8 cellular contexts compared by ENCODE assay signal in the genomic region with DNA sequence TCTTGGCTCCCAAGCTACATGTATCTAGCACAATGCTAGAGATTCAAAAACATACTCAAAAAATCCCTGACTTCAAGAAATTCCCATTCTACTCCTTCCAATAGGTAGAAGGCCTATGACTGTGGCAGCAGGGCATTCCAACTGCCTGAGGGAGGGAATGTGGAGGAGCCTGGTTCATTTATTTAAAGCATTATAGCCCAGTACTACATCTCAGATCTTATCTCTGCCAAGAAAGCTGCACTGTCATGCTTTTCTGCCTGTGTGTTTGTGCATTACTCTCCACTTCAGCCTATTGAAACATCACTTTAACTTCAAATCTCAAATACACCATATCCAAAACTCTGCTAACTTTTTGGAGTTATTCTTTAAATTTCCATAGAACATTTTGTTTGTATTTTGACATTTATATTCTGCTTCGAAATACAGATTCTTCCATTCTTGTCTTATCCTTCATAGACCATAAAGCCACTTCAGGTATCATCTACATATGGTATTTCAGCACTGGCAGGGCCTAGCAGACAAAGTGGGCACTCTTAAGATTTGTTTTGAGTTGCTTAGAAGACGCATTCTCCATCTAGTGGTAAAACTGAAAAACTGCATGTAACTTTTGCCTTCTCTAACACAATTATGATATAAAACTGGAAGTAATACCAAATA. TPM values are rescaled to one million over a fixed set of nuclear protein-coding genes. Genes with fewer than 3 reads are reported as not detected.
DNase-seq lines count a peak whose midpoint lies in the region; ATAC-seq, FAIRE-seq and TF ChIP-seq lines count a peak whose summit lies in the region.

No MANE protein-coding gene starts in this region.

- DNase-seq in A549 (ENCODE audit: low read depth in 1 of 2, low spot score in 1 of 2): peak; percentile 75 to 76
- DNase-seq in GDM1 (lab: John Stamatoyannopoulos, UW): peak; percentile 24
- DNase-seq in Panc1 (ENCODE audit: low read depth, low spot score): peak; percentile 43
- DNase-seq in effector memory CD8-positive, alpha-beta T cell: no peak
- DNase-seq in midbrain (lab: John Stamatoyannopoulos, UW): peak; percentile 20

- no peaks in the 10 kb centered on the region for H3K36me3 Mint-ChIP-seq in effector memory CD8-positive, alpha-beta T cell (ENCODE audit: insufficient read depth)

- peak; percentile 92 for FAIRE-seq in A549 (lab: Jason Lieb, UNC)

- no peak for TF ChIP-seq EP300 in A549 (IDR thresholded peaks at IDR 0.05)

- H3K27me3 Mint-ChIP-seq in effector memory CD8-positive, alpha-beta T cell: no peaks in the 10 kb centered on the region

- no peaks in the 10 kb centered on the region for H3K9me3 ChIP-seq in A549
- H3K9me3 ChIP-seq in Panc1 (ENCODE audit: control insufficient read depth, insufficient read depth, low read depth, low read length): no peaks in the 10 kb centered on the region

- CTCF ChIA-PET in A549 (lab: Yijun Ruan, JAX) (interaction anchor here (0.6 to 4.9 kb wide), 39 partner anchors 8 to 417 kb away, joined by 3 to 68 read pairs (median 4); a partner anchor contains a TSS), Panc1 (lab: Charles Lee) (interaction anchor here (0.6 kb wide), 1 partner anchor 25 kb away, joined by 4 read pairs; no protein-coding TSS in a partner anchor)

- TF ChIP-seq POLR2A in A549 (IDR thresholded peaks at IDR 0.05; ENCODE audit: low read length): no peak

- intact Hi-C loops in Panc1 (cut with micrococcal nuclease; ENCODE audit: unreplicated experiment): loop anchor here (5.0 kb wide), 1 partner anchor 60 kb away; a partner anchor contains a TSS

- H3K27me3 ChIP-seq in Panc1 (ENCODE audit: control insufficient read depth, insufficient read depth, low read length): no peaks in the 10 kb centered on the region

- in situ Hi-C loops in Panc1 (cut with HindIII; ENCODE audit: low pct_unique_long_range_greater_than_20kb, low sequenced_read_pairs): no loop called here

- H3K4me1 Mint-ChIP-seq in effector memory CD8-positive, alpha-beta T cell (ENCODE audit: low read depth in 2 of 2): no peaks in the 10 kb centered on the region

- H3K27ac ChIP-seq in A549 (peak overlapping the region; percentile 0 to 4; a peak in 1 of 6 replicates), Panc1 (ENCODE audit: low read length) (no peak overlapping the region)

- no peak overlapping the region for H3K4me3 Mint-ChIP-seq in effector memory CD8-positive, alpha-beta T cell

- TF ChIP-seq CTCF in A549 (IDR thresholded peaks at IDR 0.05) (peak; percentile 91), Panc1 (IDR thresholded peaks at IDR 0.05) (peak; percentile 79; the same call in 1 of the 2 replicates)

- POLR2A ChIA-PET in A549 (lab: Yijun Ruan, JAX): interaction anchor here (1.4 kb wide), 1 partner anchor 59 kb away, joined by 4 read pairs; no protein-coding TSS in a partner anchor
- POLR2A ChIA-PET in Panc1 (lab: Charles Lee): no interaction called here

- no peaks in the 10 kb centered on the region for H3K36me3 ChIP-seq in Panc1 (ENCODE audit: control insufficient read depth, insufficient read depth, low read length)

- H3K4me2 ChIP-seq in A549: no peak overlapping the region

- no peaks in the 10 kb centered on the region for H3K9me3 Mint-ChIP-seq in effector memory CD8-positive, alpha-beta T cell

- H3K27ac Mint-ChIP-seq in effector memory CD8-positive, alpha-beta T cell: no peak overlapping the region

- peak; percentile 89 for TF ChIP-seq RAD21 in A549 (conservative IDR thresholded peaks at IDR 0.05 in 1 of 2, IDR thresholded peaks at IDR 0.05 in 1 of 2)

- H3K4me1 ChIP-seq in A549: 0 out of 3 replicates have a peak, but pooled peaks cover 6% of the 10 kb centered on the region
- H3K4me1 ChIP-seq in Panc1 (ENCODE audit: control insufficient read depth, insufficient read depth, low read length): no peaks in the 10 kb centered on the region

- H3K4me3 ChIP-seq in A549 (no peak overlapping the region), Panc1 (ENCODE audit: low read depth in 2 of 2, low read length in 2 of 2) (no peak overlapping the region)

- ATAC-seq in A549: peak; percentile 78 to 87
- ATAC-seq in HG03342 (IDR thresholded peaks at IDR 0.05; ENCODE audit: unreplicated experiment): peak; percentile 70
- peak; percentile 80 for ATAC-seq in Panc1
- peak; percentile 73 for ATAC-seq in effector memory CD8-positive, alpha-beta T cell (replicated peaks)
- no peak for ATAC-seq in GM19455 (IDR thresholded peaks at IDR 0.05; ENCODE audit: unreplicated experiment)
- ATAC-seq in HG02840 (IDR thresholded peaks at IDR 0.05; ENCODE audit: low FRiP score, unreplicated experiment): no peak

- 1% methylated on average over 2 of the region's 2 CpGs for WGBS in A549 (ENCODE audit: missing lambda C conversion rate)

- BruUV-seq in Panc1 (replicated peaks; lab: Mats Ljungman, UMichigan): no TSS peak

TF ChIP-seq in A549, 52 proteins besides CTCF, POLR2A, EP300 and RAD21:
- TF ChIP-seq CBX2 (IDR thresholded peaks at IDR 0.05; ENCODE audit: borderline replicate concordance, low read depth) (no peak), SMC3 (IDR thresholded peaks at IDR 0.05) (peak; percentile 90), MAFK (IDR thresholded peaks at IDR 0.05; ENCODE audit: partially characterized antibody) (peak; percentile 21), RCOR1 (IDR thresholded peaks at IDR 0.05; ENCODE audit: low read depth, low read length) (no peak), NFE2L2 (conservative IDR thresholded peaks at IDR 0.05; ENCODE audit: low read length) (0 out of 2 replicates have a peak, but pooled peaks have one; percentile 18), RFX5 (IDR thresholded peaks at IDR 0.05) (no peak)
- TF ChIP-seq, protein P1, sequence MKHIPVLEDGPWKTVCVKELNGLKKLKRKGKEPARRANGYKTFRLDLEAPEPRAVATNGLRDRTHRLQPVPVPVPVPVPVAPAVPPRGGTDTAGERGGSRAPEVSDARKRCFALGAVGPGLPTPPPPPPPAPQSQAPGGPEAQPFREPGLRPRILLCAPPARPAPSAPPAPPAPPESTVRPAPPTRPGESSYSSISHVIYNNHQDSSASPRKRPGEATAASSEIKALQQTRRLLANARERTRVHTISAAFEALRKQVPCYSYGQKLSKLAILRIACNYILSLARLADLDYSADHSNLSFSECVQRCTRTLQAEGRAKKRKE (CRISPR knock-in tag; IDR thresholded peaks at IDR 0.05; ENCODE audit: low read depth): no peak

RNA-seq across cellular contexts. Expression of a gene that starts 59.1 kb away (rescaled TPM):
- 62.9 and 78.8 TPM in 2 replicates for polyA plus RNA-seq in A549 (2011; rRNA removed)
- polyA plus RNA-seq in A549 (2012; cell fraction: cytosol; rRNA removed): 17.2 and 19.2 TPM in 2 replicates
- 12.6 and 19.9 TPM in 2 replicates for polyA plus RNA-seq in A549 (2012; cell fraction: nucleus; rRNA removed)
- polyA plus RNA-seq in A549 (2017; fragmentation: RNase III; extraction: RNeasy Plus Mini Kit Qiagen cat#74134 plus additional on column Dnase treatment): 50.3 to 56.4 TPM (median 52.7 TPM) in 3 replicates
- 41.5 and 47.6 TPM in 2 replicates for polyA minus RNA-seq in A549 (2011; rRNA and poly(A)+ RNA removed)
- 18.8 TPM for total RNA-seq in Panc1 (2021; ENCODE audit: unreplicated experiment)
- 7.7 TPM for polyA plus RNA-seq in Panc1 (2012; ENCODE audit: insufficient read length)

Comparison
In these comparisons a context has a peak if more than half of its experiments do, and no peak if none do; other contexts are left out.
1. ATAC-seq: peak in A549 (2 of 2), HG03342 (single experiment), Panc1 (single experiment) and effector memory CD8-positive, alpha-beta T cell (single experiment); none in GM19455 (single experiment) and HG02840 (single experiment).
2. DNase-seq: peak in A549 (2 of 2), GDM1 (single experiment), Panc1 (single experiment) and midbrain (single experiment); none in effector memory CD8-positive, alpha-beta T cell (0 of 3).